In the genomic region with DNA sequence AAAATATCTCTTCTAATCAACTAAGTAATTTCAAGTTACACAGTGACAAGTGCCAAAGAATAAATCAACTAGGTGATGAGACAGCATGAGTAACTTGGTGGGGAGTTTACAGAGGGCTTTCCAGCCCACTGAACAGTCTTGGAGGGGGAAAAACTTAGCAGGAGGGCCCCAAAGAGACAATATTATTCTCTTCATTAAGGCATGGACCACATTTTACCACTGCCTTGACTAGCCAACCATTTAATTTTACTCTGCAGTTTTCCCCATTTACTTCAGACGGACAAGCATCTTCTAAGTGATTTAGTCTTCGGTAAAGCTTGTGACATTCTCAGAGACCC, we compare ENCODE assay signal across 23 cellular contexts.
"Had no signal": no experiment of that assay in that cellular context is flagged by ENCODE, and none has a peak within 500 bp of the region (broad histone marks: within the 10 kb centered on the region; RNA-seq: fewer than 3 reads in every experiment).

No MANE protein-coding gene starts in this region.

- H3K27ac Mint-ChIP-seq: activated CD8-positive, alpha-beta memory T cell treated with anti-CD3 and anti-CD28 coated beads, Interleukin-2, amount 10 ng/mL, durations not matched to agents 7 days and 5 days; activated naive CD4-positive, alpha-beta T cell treated with anti-CD3 and anti-CD28 coated beads, Interleukin-2, amount 50 U/mL, for 72 hours; activated T-cell treated with anti-CD3 and anti-CD28 coated beads, Interleukin-2, amount 50 U/mL, for 24 hours; activated T-helper 1 cell treated with anti-CD3 and anti-CD28 coated beads, Interleukin-12 subunit alpha, Interleukin-12 subunit beta, Interleukin-2, Interleukin-4 antibody, amounts not matched to agents 30 ng/mL and 10 ng/mL and 1 ng/mL, durations not matched to agents 14 hours and 24 hours and 36 hours; brain; T-helper 1 cell treated with Interleukin-12 subunit alpha and Interleukin-12 subunit beta and Interleukin-4 antibody, amounts not matched to agents 30 μg/mL and 1 μg/mL, for 36 hours had no signal

- H3K36me3 Mint-ChIP-seq: activated CD8-positive, alpha-beta memory T cell treated with anti-CD3 and anti-CD28 coated beads, Interleukin-2, amount 10 ng/mL, durations not matched to agents 7 days and 5 days; activated naive CD4-positive, alpha-beta T cell treated with anti-CD3 and anti-CD28 coated beads, Interleukin-2, amount 50 U/mL, for 72 hours; brain had no signal

- H3K4me1 Mint-ChIP-seq: activated CD8-positive, alpha-beta memory T cell treated with anti-CD3 and anti-CD28 coated beads, Interleukin-2, amount 10 ng/mL, durations not matched to agents 7 days and 5 days; central memory CD8-positive, alpha-beta T cell had no signal

- DNase-seq: activated CD4-positive, alpha-beta T cell treated with anti-CD3 and anti-CD28 coated beads for 48 hours; activated CD4-positive, alpha-beta T cell treated with anti-CD3 and anti-CD28 coated beads, Interleukin-2, amount 50 U/mL, for 48 hours; activated CD8-positive, alpha-beta memory T cell treated with anti-CD3 and anti-CD28 coated beads, Interleukin-2, amount 10 ng/mL, durations not matched to agents 7 days and 5 days; activated effector memory CD4-positive, alpha-beta T cell treated with Interleukin-2 at 50 U/mL for 16 hours; activated naive CD4-positive, alpha-beta T cell treated with Interleukin-2 at 50 U/mL for 16 hours; activated T-cell treated with anti-CD3 and anti-CD28 coated beads, Interleukin-2, amount 50 U/mL, for 24 hours; amygdala; KG1; NCI-H1048; NCI-H146; NCI-H187 treated with DMSO at 0.1 percent for 48 hours; NCI-H345; NCI-H510A; NCI-H526 treated with DMSO at 0.1 percent for 48 hours; OCI-M1; SHP77 treated with DMSO at 0.1 percent for 48 hours had no signal

- H3K4me3 Mint-ChIP-seq: activated CD8-positive, alpha-beta memory T cell treated with anti-CD3 and anti-CD28 coated beads, Interleukin-2, amount 10 ng/mL, durations not matched to agents 7 days and 5 days; activated T-cell treated with anti-CD3 and anti-CD28 coated beads, Interleukin-2, amount 50 U/mL, for 24 hours; activated T-helper 1 cell treated with anti-CD3 and anti-CD28 coated beads, Interleukin-12 subunit alpha, Interleukin-12 subunit beta, Interleukin-2, Interleukin-4 antibody, amounts not matched to agents 30 ng/mL and 10 ng/mL and 1 ng/mL, durations not matched to agents 14 hours and 24 hours and 36 hours; brain; central memory CD8-positive, alpha-beta T cell; T-helper 1 cell treated with Interleukin-12 subunit alpha and Interleukin-12 subunit beta and Interleukin-4 antibody, amounts not matched to agents 30 μg/mL and 1 μg/mL, for 36 hours had no signal

- ATAC-seq: activated CD4-positive, CD25-positive, alpha-beta regulatory T cell treated with anti-CD3 and anti-CD28 coated beads, Interleukin-2, amount 50 U/mL, for 24 hours; activated CD8-positive, alpha-beta memory T cell treated with anti-CD3 and anti-CD28 coated beads, Interleukin-2, amount 10 ng/mL, durations not matched to agents 7 days and 5 days; activated naive CD4-positive, alpha-beta T cell treated with anti-CD3 and anti-CD28 coated beads, Interleukin-2, amount 50 U/mL, for 72 hours; Panc1 had no signal

- H3K9me3 Mint-ChIP-seq: activated naive CD4-positive, alpha-beta T cell treated with anti-CD3 and anti-CD28 coated beads, Interleukin-2, amount 50 U/mL, for 72 hours; activated T-cell treated with anti-CD3 and anti-CD28 coated beads, Interleukin-2, amount 50 U/mL, for 24 hours; activated T-helper 1 cell treated with anti-CD3 and anti-CD28 coated beads, Interleukin-12 subunit alpha, Interleukin-12 subunit beta, Interleukin-2, Interleukin-4 antibody, amounts not matched to agents 30 ng/mL and 10 ng/mL and 1 ng/mL, durations not matched to agents 14 hours and 24 hours and 36 hours; brain; central memory CD8-positive, alpha-beta T cell; T-helper 1 cell treated with Interleukin-12 subunit alpha and Interleukin-12 subunit beta and Interleukin-4 antibody, amounts not matched to agents 30 μg/mL and 1 μg/mL, for 36 hours had no signal
